1 cellular context compared by ENCODE assay signal in the genomic region with DNA sequence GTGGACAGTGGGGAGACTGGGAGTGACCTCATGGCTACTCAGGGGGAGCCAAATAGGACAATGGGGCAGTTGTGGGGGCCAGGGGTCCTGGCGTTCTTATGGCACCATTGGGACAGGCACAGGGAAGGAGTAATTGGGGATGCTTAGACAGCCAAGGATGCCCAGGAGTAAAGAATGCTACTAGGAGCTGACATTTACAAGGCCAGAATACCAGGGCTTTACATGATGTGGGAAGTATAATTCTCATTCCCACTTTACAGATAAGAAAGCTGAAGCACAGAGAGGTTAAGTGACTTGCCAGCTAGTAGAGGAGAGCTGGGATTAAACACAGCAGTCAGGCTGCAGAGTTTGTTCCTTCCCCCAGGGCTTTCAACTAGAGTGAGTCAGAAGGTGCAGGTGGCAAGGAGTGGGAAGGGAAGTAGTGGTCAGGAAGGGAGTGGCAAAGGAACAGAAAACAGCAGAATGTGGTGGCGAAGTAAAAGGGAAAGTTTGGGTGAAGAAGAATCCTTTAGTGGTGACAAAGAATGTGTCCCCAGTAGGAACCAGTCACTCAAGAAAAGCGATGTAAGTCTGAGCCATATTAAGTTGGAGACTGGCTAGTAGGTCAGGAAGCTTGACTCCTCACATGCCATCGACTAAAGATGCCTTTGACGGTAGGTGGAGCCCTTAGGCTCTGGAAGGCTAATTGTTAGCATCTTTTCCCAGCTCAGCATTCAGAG.
TF ChIP-seq lines count a peak whose summit lies in the region.

No MANE protein-coding gene starts in this region.

TF ChIP-seq in liver, 16 proteins besides CTCF, POLR2A, EP300 and RAD21 (continued from another document):
- TF ChIP-seq, protein P1, sequence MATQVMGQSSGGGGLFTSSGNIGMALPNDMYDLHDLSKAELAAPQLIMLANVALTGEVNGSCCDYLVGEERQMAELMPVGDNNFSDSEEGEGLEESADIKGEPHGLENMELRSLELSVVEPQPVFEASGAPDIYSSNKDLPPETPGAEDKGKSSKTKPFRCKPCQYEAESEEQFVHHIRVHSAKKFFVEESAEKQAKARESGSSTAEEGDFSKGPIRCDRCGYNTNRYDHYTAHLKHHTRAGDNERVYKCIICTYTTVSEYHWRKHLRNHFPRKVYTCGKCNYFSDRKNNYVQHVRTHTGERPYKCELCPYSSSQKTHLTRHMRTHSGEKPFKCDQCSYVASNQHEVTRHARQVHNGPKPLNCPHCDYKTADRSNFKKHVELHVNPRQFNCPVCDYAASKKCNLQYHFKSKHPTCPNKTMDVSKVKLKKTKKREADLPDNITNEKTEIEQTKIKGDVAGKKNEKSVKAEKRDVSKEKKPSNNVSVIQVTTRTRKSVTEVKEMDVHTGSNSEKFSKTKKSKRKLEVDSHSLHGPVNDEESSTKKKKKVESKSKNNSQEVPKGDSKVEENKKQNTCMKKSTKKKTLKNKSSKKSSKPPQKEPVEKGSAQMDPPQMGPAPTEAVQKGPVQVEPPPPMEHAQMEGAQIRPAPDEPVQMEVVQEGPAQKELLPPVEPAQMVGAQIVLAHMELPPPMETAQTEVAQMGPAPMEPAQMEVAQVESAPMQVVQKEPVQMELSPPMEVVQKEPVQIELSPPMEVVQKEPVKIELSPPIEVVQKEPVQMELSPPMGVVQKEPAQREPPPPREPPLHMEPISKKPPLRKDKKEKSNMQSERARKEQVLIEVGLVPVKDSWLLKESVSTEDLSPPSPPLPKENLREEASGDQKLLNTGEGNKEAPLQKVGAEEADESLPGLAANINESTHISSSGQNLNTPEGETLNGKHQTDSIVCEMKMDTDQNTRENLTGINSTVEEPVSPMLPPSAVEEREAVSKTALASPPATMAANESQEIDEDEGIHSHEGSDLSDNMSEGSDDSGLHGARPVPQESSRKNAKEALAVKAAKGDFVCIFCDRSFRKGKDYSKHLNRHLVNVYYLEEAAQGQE (IDR thresholded peaks at IDR 0.05): no peak
- TF ChIP-seq JUND (IDR thresholded peaks at IDR 0.05) (no peak), FOXA2 (IDR thresholded peaks at IDR 0.05) (no peak), SP1 (IDR thresholded peaks at IDR 0.05) (no peak), RXRA (IDR thresholded peaks at IDR 0.05) (no peak)
- TF ChIP-seq, protein P2, sequence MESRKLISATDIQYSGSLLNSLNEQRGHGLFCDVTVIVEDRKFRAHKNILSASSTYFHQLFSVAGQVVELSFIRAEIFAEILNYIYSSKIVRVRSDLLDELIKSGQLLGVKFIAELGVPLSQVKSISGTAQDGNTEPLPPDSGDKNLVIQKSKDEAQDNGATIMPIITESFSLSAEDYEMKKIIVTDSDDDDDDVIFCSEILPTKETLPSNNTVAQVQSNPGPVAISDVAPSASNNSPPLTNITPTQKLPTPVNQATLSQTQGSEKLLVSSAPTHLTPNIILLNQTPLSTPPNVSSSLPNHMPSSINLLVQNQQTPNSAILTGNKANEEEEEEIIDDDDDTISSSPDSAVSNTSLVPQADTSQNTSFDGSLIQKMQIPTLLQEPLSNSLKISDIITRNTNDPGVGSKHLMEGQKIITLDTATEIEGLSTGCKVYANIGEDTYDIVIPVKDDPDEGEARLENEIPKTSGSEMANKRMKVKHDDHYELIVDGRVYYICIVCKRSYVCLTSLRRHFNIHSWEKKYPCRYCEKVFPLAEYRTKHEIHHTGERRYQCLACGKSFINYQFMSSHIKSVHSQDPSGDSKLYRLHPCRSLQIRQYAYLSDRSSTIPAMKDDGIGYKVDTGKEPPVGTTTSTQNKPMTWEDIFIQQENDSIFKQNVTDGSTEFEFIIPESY (IDR thresholded peaks at IDR 0.05): no peak
TF ChIP-seq in liver: peak in this region for 0.
